In genomic region chr6:83592770-83593394, GRCh38 we compare ENCODE assay signal across 8 cellular contexts.
DNase-seq lines count a peak whose midpoint lies in the region; ATAC-seq and TF ChIP-seq lines count a peak whose summit lies in the region.

No MANE protein-coding gene starts in this region.

- no peaks in the 10 kb centered on the region for H3K27me3 Mint-ChIP-seq in activated T-cell treated with anti-CD3 and anti-CD28 coated beads, Interleukin-2, amount 50 U/mL, for 24 hours

- DNase-seq in EH (ENCODE audit: low read depth) (peak; percentile 26), GM20000 (ENCODE audit: low spot score) (peak; percentile 46), SK-MEL-5 (ENCODE audit: low read depth, low spot score) (peak; percentile 72), kidney tubule cell (ENCODE audit: low spot score) (peak; percentile 44), ascending aorta (ENCODE audit: low spot score in 2 of 2) (no peak)
- no peak for DNase-seq in activated T-cell treated with anti-CD3 and anti-CD28 coated beads, Interleukin-2, amount 50 U/mL, for 24 hours

- no peaks in the 10 kb centered on the region for H3K9me3 ChIP-seq in ascending aorta

- H3K4me1 Mint-ChIP-seq in activated T-cell treated with anti-CD3 and anti-CD28 coated beads, Interleukin-2, amount 50 U/mL, for 24 hours (ENCODE audit: low read depth): no peaks in the 10 kb centered on the region

- no peaks in the 10 kb centered on the region for H3K27me3 ChIP-seq in ascending aorta

- in situ Hi-C loops in SK-MEL-5 (cut with HindIII; ENCODE audit: low pct_unique_long_range_greater_than_20kb, low sequenced_read_pairs): no loop called here

- H3K36me3 ChIP-seq in ascending aorta: no peaks in the 10 kb centered on the region

- no peaks in the 10 kb centered on the region for H3K4me1 ChIP-seq in ascending aorta

- TF ChIP-seq CTCF in GM20000 (IDR thresholded peaks at IDR 0.05; ENCODE audit: extremely low read depth, missing control alignments): peak; percentile 52
- TF ChIP-seq CTCF in ascending aorta (IDR thresholded peaks at IDR 0.05): peak in 1 of 3 experiments; percentile 10

- no peak overlapping the region for H3K4me3 ChIP-seq in ascending aorta

- intact Hi-C loops in ascending aorta (cut with DNase I): no loop called here

- H3K4me3 Mint-ChIP-seq in activated T-cell treated with anti-CD3 and anti-CD28 coated beads, Interleukin-2, amount 50 U/mL, for 24 hours: no peak overlapping the region

- H3K9me3 Mint-ChIP-seq in activated T-cell treated with anti-CD3 and anti-CD28 coated beads, Interleukin-2, amount 50 U/mL, for 24 hours: no peaks in the 10 kb centered on the region

- H3K36me3 Mint-ChIP-seq in activated T-cell treated with anti-CD3 and anti-CD28 coated beads, Interleukin-2, amount 50 U/mL, for 24 hours (ENCODE audit: low read depth): no peaks in the 10 kb centered on the region

- no peak overlapping the region for H3K27ac Mint-ChIP-seq in activated T-cell treated with anti-CD3 and anti-CD28 coated beads, Interleukin-2, amount 50 U/mL, for 24 hours

- peak; percentile 98 for ATAC-seq in HG03432 (IDR thresholded peaks at IDR 0.05; ENCODE audit: unreplicated experiment)
- no peak for ATAC-seq in esophagus mucosa

- no peak overlapping the region for H3K27ac ChIP-seq in ascending aorta

Comparison
In these comparisons a context has a peak if more than half of its experiments do, and no peak if none do; other contexts are left out.
1. DNase-seq: peak in EH (single experiment), GM20000 (single experiment), SK-MEL-5 (single experiment) and kidney tubule cell (single experiment); none in activated T-cell treated with anti-CD3 and anti-CD28 coated beads, Interleukin-2, amount 50 U/mL, for 24 hours (single experiment) and ascending aorta (0 of 2).